In genomic region chr1:221515496-221515895, GRCh38 we compare ENCODE assay signal across 9 cellular contexts.
"Had no signal": no experiment of that assay in that cellular context is flagged by ENCODE, and none has a peak within 500 bp of the region (broad histone marks: within the 10 kb centered on the region; RNA-seq: fewer than 3 reads in every experiment).

No MANE protein-coding gene starts in this region.

- ATAC-seq: GM23338, HCT116 had no signal

- H3K27ac ChIP-seq: GM23248 had no signal

- H3K9me3 ChIP-seq: HAP-1 had no signal

- H3K4me2 ChIP-seq: GM23338 had no signal

- H3K9ac ChIP-seq: GM23248 had no signal

- H2AFZ ChIP-seq: GM23248 had no signal

- H3K36me3 ChIP-seq: HAP-1 had no signal

- DNase-seq: GM23248, GOT3, H7, H9, HCEC 1CT, HFFc6 had no signal

- H3K4me1 ChIP-seq: HAP-1 had no signal

- H3K4me3 ChIP-seq: GM23248, GM23338, HAP-1 had no signal
